ENCODE assay signal across 16 cellular contexts in genomic region chr6:111600588-111601440, GRCh38. TPM values are rescaled to one million over a fixed set of nuclear protein-coding genes. Genes with fewer than 3 reads are reported as not detected.
DNase-seq lines count a peak whose midpoint lies in the region; ATAC-seq, FAIRE-seq and TF ChIP-seq lines count a peak whose summit lies in the region.
"Had no signal": no experiment of that assay in that cellular context is flagged by ENCODE, and none has a peak within 500 bp of the region (broad histone marks: within the 10 kb centered on the region; RNA-seq: fewer than 3 reads in every experiment).

No MANE protein-coding gene starts in this region.

- H3K9me3 Mint-ChIP-seq in activated T-cell treated with anti-CD3 and anti-CD28 coated beads, Interleukin-2, amount 50 U/mL, for 24 hours: no peaks in the 10 kb centered on the region
- H3K9me3 Mint-ChIP-seq: activated CD4-positive, alpha-beta T cell treated with anti-CD3 and anti-CD28 coated beads, Interleukin-2, amount 10 ng/mL, durations not matched to agents 24 days and 14 days had no signal

- peak overlapping the region in 49 of 59 donors; percentile 29 to 97 (median 88) for H3K27ac ChIP-seq in dorsolateral prefrontal cortex
- H3K27ac ChIP-seq in muscle layer of duodenum (ENCODE audit: low read length): peak overlapping the region; percentile 98
- peak overlapping the region; percentile 87 to 98 (median 95) for H3K27ac ChIP-seq in transverse colon
- H3K27ac ChIP-seq: foreskin keratinocyte had no signal

- H3K27me3 ChIP-seq in dorsolateral prefrontal cortex: no peaks in the 10 kb centered on the region
- H3K27me3 ChIP-seq in muscle layer of duodenum (ENCODE audit: low read depth, low read length): no peaks in the 10 kb centered on the region
- no peaks in the 10 kb centered on the region for H3K27me3 ChIP-seq in transverse colon
- H3K27me3 ChIP-seq: foreskin keratinocyte, ovary had no signal

- peaks cover 36 to 45% of the 10 kb centered on the region in 2 donors for H3K4me1 ChIP-seq in muscle layer of duodenum (ENCODE audit: control insufficient read depth in 1 of 2, insufficient read depth in 2 of 2, low read length in 2 of 2)
- H3K4me1 ChIP-seq in transverse colon: peaks cover 53 to 80% (median 68%) of the 10 kb centered on the region in 4 donors

- intact Hi-C loops in dorsolateral prefrontal cortex (cut with DNase I) (loop anchor here in 1 of 2 donors (10.0 kb wide), 1 partner anchor 116 kb away; the partner anchor contains the start of gene REV3L), transverse colon (cut with DNase I; ENCODE audit: low total_unique reads) (loop anchor here (10.0 kb wide), 1 partner anchor 116 kb away; the partner anchor contains the start of gene REV3L)

- no peak overlapping the region for H3K4me3 Mint-ChIP-seq in activated T-cell treated with anti-CD3 and anti-CD28 coated beads, Interleukin-2, amount 50 U/mL, for 24 hours
- H3K4me3 Mint-ChIP-seq: activated CD4-positive, alpha-beta T cell treated with anti-CD3 and anti-CD28 coated beads, Interleukin-2, amount 10 ng/mL, durations not matched to agents 24 days and 14 days had no signal

- DNase-seq in activated T-cell treated with anti-CD3 and anti-CD28 coated beads, Interleukin-2, amount 50 U/mL, for 24 hours: no peak
- DNase-seq in activated T-cell treated with anti-CD3 and anti-CD28 coated beads for 4 hours (no peak), dorsolateral prefrontal cortex (no peak), transverse colon (no peak), GM12891 (ENCODE audit: insufficient read length, low spot score) (no peak)
- DNase-seq: activated CD4-positive, alpha-beta T cell treated with anti-CD3 and anti-CD28 coated beads, Interleukin-2, amount 10 ng/mL, durations not matched to agents 24 days and 14 days; activated effector memory CD4-positive, alpha-beta T cell treated with Interleukin-2 at 50 U/mL for 16 hours; cerebellar nuclear complex; NCI-H187; ovary; T-helper 1 cell had no signal

- FAIRE-seq in GM12891 (lab: Jason Lieb, UNC): no peak

- H3K9me3 ChIP-seq in muscle layer of duodenum (ENCODE audit: control insufficient read depth in 1 of 2, low read length in 2 of 2) (no peaks in the 10 kb centered on the region), transverse colon (no peaks in the 10 kb centered on the region)
- H3K9me3 ChIP-seq: HAP-1, ovary had no signal

- H3K36me3 ChIP-seq in muscle layer of duodenum (ENCODE audit: control insufficient read depth in 1 of 2, insufficient read depth in 2 of 2, low read length in 2 of 2) (peaks cover 0 to 27% of the 10 kb centered on the region in 2 donors), transverse colon (peaks cover 0 to under 1% (median 0%) of the 10 kb centered on the region in 4 donors)
- H3K36me3 ChIP-seq: HAP-1, ovary had no signal

- H3K4me3 ChIP-seq in dorsolateral prefrontal cortex (peak overlapping the region in 1 of 59 donors; percentile 2), muscle layer of duodenum (ENCODE audit: low read depth in 1 of 2, low read length in 2 of 2) (peak overlapping the region in 1 of 2 donors; percentile 13), transverse colon (no peak overlapping the region)
- H3K4me3 ChIP-seq: HAP-1, ovary had no signal

- peaks cover 48% of the 10 kb centered on the region for H3K36me3 Mint-ChIP-seq in activated T-cell treated with anti-CD3 and anti-CD28 coated beads, Interleukin-2, amount 50 U/mL, for 24 hours (ENCODE audit: low read depth)

- in situ Hi-C loops in transverse colon (cut with MboI; ENCODE audit: low pct_ligation_motif_present in 1 of 4, low pct_unique_long_range_greater_than_20kb in 1 of 4, low sequenced_read_pairs in 3 of 4): loop anchor here in 1 of 4 donors (25.0 kb wide), 1 partner anchor 339 kb away; a partner anchor contains a TSS

- TF ChIP-seq EP300 in transverse colon (IDR thresholded peaks at IDR 0.05; ENCODE audit: low read depth): no peak

- WGBS in transverse colon (ENCODE audit: low coverage in 1 of 2), 2 donors: 62 to 66% methylated on average over 6 of the region's 6 CpGs

- no peak for TF ChIP-seq POLR2A in transverse colon (IDR thresholded peaks at IDR 0.05)
- no peak for TF ChIP-seq POLR2A in GM12891 (IDR thresholded peaks at IDR 0.05; ENCODE audit: low read depth, low read length)

- no peaks in the 10 kb centered on the region for H3K27me3 Mint-ChIP-seq in activated T-cell treated with anti-CD3 and anti-CD28 coated beads, Interleukin-2, amount 50 U/mL, for 24 hours
- H3K27me3 Mint-ChIP-seq: activated CD4-positive, alpha-beta T cell treated with anti-CD3 and anti-CD28 coated beads, Interleukin-2, amount 10 ng/mL, durations not matched to agents 24 days and 14 days had no signal

- H3K4me1 Mint-ChIP-seq in activated T-cell treated with anti-CD3 and anti-CD28 coated beads, Interleukin-2, amount 50 U/mL, for 24 hours (ENCODE audit: low read depth): peaks cover 52% of the 10 kb centered on the region

- ATAC-seq in HG03565 (IDR thresholded peaks at IDR 0.05; ENCODE audit: unreplicated experiment) (no peak), HG02623 (IDR thresholded peaks at IDR 0.05; ENCODE audit: unreplicated experiment) (no peak)

- TF ChIP-seq CTCF in dorsolateral prefrontal cortex (IDR thresholded peaks at IDR 0.05 in 54 of 56, conservative IDR thresholded peaks at IDR 0.05 in 2 of 56; ENCODE audit: low read depth in 1 of 56, partially characterized antibody in 56 of 56) (no peak), transverse colon (IDR thresholded peaks at IDR 0.05) (no peak)

- peak overlapping the region; percentile 0 for H3K27ac Mint-ChIP-seq in activated T-cell treated with anti-CD3 and anti-CD28 coated beads, Interleukin-2, amount 50 U/mL, for 24 hours
- H3K27ac Mint-ChIP-seq: activated CD4-positive, alpha-beta T cell treated with anti-CD3 and anti-CD28 coated beads, Interleukin-2, amount 10 ng/mL, durations not matched to agents 24 days and 14 days had no signal

TF ChIP-seq in GM12891, 5 proteins besides CTCF, POLR2A, EP300 and RAD21:
- no peak for TF ChIP-seq POLR2AphosphoS5 (IDR thresholded peaks at IDR 0.05; ENCODE audit: low read depth, low read length)
- no peak for TF ChIP-seq TAF1 (IDR thresholded peaks at IDR 0.05; ENCODE audit: low read depth, low read length)
- TF ChIP-seq SPI1 (IDR thresholded peaks at IDR 0.05; ENCODE audit: low read depth, low read length): no peak
- TF ChIP-seq PAX5 (IDR thresholded peaks at IDR 0.05; ENCODE audit: insufficient read depth, low read length, severe bottlenecking): no peak
- no peak for TF ChIP-seq POU2F2 (IDR thresholded peaks at IDR 0.05; ENCODE audit: low read depth, low read length)
TF ChIP-seq in GM12891: peak in this region for 0.

RNA-seq across cellular contexts. Expression of gene TRAF3IP2, which starts 4.9 kb away (rescaled TPM):
- total RNA-seq in dorsolateral prefrontal cortex (10 to 100 TPM in 109 of 120 experiments, 1 to 10 TPM in 11; 7.7 to 42.4 (median 16.0) TPM), transverse colon (10 to 100 TPM; 33.0 to 57.8 (median 54.5) TPM)
- 32.1 TPM for polyA plus RNA-seq in GM12891 (2012; ENCODE audit: low read depth, missing spikeins)
